In the genomic region with DNA sequence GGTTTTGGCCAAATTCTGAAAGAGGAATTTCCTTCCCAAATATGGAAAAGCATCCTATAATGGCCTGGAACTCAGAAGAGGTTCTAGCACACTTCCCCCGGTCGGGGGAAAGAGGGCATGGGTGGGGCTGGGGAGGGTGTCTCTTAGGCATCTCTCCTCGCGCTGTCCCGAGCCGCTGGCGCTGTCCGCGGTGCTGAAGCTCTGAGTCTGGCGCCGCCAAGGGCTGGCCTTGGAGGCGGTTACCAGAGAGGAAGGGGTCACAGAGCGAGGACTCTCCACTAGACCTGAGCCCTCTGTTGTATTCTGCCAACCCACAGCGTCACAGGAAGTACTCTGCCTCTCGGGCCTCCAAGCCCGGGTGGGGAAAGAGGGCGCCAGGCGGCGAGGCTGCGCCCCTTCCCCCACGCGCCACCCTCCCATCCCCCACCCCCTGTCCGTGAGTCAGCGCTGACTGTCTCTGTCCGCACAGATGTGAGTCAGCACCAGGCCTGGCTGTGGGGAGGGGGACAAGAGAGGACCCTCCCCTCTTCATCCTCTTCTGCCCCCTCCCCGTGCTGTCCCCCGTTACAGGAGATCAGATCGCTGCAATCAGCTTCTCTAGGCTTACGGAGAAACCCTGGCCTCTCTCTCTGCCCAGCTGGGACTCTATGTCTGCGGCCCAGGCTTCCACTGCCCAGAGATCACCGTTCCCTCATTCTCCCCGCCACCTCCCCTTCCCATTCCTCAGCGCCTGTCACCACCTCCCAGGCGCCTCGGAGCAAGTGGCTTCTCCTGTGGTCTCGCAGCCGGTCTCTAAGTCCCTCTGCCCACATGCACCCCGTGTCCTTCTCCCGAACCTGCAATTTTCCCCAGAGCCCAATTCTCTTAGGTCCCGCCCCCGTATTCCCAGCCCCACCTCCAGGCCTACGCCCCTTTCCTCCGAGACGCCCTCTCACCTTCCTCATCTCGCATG, we compare ENCODE assay signal across 8 cellular contexts.
A peak's percentile ranks its signal among the peaks of the same experiment; 100 is the strongest.
DNase-seq lines count a peak whose midpoint lies in the region; ATAC-seq and TF ChIP-seq lines count a peak whose summit lies in the region.

No MANE protein-coding gene starts in this region.

- peaks cover 2% of the 10 kb centered on the region for H3K36me3 Mint-ChIP-seq in central memory CD8-positive, alpha-beta T cell (ENCODE audit: insufficient read depth)

- H3K9me3 Mint-ChIP-seq in central memory CD8-positive, alpha-beta T cell: no peaks in the 10 kb centered on the region

- peak; percentile 49 for ATAC-seq in central memory CD8-positive, alpha-beta T cell (replicated peaks; ENCODE audit: extremely low read depth, poor library complexity, severe bottlenecking)
- no peak for ATAC-seq in HG03025 (IDR thresholded peaks at IDR 0.05; ENCODE audit: low FRiP score, unreplicated experiment)

- peaks cover 73% of the 10 kb centered on the region for H3K27me3 Mint-ChIP-seq in central memory CD8-positive, alpha-beta T cell

- H3K27ac Mint-ChIP-seq in central memory CD8-positive, alpha-beta T cell (ENCODE audit: low read depth): no peak overlapping the region

- TF ChIP-seq CTCF in GM10266 (IDR thresholded peaks at IDR 0.05; ENCODE audit: control insufficient read depth, insufficient read depth, low read depth, missing control alignments): no peak

- H3K4me3 Mint-ChIP-seq in central memory CD8-positive, alpha-beta T cell: no peak overlapping the region

- no peaks in the 10 kb centered on the region for H3K4me1 Mint-ChIP-seq in central memory CD8-positive, alpha-beta T cell

- DNase-seq in GM10266 (ENCODE audit: extremely low spot score) (peak; percentile 87), NAMALWA (ENCODE audit: low spot score) (peak; percentile 50), left kidney (ENCODE audit: low read depth, low spot score) (peak; percentile 92), NCI-H2107 (lab: John Stamatoyannopoulos, UW) (no peak)
- peak; percentile 29 for DNase-seq in activated CD4-positive, CD25-positive, alpha-beta regulatory T cell treated with anti-CD3 and anti-CD28 coated beads, Interleukin-2, amount 50 U/mL, for 16 hours (ENCODE audit: low read depth, low spot score)
- DNase-seq in central memory CD8-positive, alpha-beta T cell (ENCODE audit: low spot score in 2 of 2): peak; percentile 34 to 58
- peak in 2 of 3 experiments; percentile 27 to 47 for DNase-seq in stimulated activated CD4-positive, alpha-beta T cell treated with anti-CD3 and anti-CD28 coated beads, TNF-alpha, amount 100 ng/mL, for 4 hours (ENCODE audit: low read depth in 3 of 3)
